ENCODE assay signal across 8 cellular contexts in the genomic region with DNA sequence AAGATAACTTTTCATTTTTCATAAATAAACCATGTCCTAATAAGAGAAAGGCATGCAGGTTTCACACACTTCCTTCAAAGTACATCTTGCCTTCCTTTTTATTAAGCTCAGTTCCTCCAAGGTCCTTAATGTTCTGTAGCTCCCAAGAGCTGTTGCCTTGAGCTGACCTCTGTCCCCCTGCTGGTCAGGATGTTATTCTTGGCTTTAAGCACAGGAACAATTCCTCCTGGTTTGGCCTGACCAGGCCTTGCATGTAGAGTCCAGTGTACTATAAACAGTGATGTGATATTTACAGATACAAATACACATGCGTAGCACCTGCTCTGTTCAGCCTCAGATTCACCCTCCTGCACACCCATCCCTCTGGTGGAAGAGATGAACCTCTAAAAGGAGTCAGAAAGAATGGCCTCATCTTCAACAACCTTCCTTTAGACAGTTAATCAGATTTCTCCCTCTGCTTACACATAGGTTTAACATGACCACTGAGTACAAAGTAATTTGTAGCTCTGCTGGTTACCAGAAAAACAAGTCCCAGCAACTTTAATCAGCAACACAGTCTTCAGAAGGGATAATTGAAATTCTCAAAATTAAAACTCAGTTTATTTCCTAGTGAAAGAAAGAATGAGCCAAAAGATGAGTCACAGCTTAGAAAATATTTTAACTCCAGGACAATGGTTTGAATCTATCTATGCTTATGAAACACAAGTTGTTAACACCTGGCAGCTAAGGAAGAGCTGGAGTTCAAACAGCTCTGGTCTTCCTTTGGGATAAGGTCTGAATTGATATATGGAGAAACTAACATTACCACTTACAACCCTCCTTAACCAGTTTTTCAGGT. TPM values are rescaled to one million over a fixed set of nuclear protein-coding genes. Genes with fewer than 3 reads are reported as not detected.
DNase-seq lines count a peak whose midpoint lies in the region; ATAC-seq, FAIRE-seq and TF ChIP-seq lines count a peak whose summit lies in the region.

No MANE protein-coding gene starts in this region.

- FAIRE-seq in bronchial epithelial cell (lab: Jason Lieb, UNC) = no peak

- H3K9ac ChIP-seq in DND-41 (ENCODE audit: low read depth, low read length) = no peak overlapping the region

- no peak overlapping the region for H3K4me3 ChIP-seq in DND-41 (ENCODE audit: low read depth in 1 of 2, low read length in 2 of 2)
- no peak overlapping the region for H3K4me3 ChIP-seq in bronchial epithelial cell (ENCODE audit: low read depth, low read length)
- no peak overlapping the region for H3K4me3 ChIP-seq in tibial nerve

- TF ChIP-seq POLR2A in tibial nerve (IDR thresholded peaks at IDR 0.05) = no peak

- peaks cover 5% of the 10 kb centered on the region; the same call in 1 of the 2 replicates for H4K20me1 ChIP-seq in DND-41 (ENCODE audit: insufficient read depth, low read length)

- no peak overlapping the region for H2AFZ ChIP-seq in DND-41 (ENCODE audit: low read depth, low read length)

- no peak overlapping the region for H3K4me2 ChIP-seq in DND-41 (ENCODE audit: insufficient read depth, low read length)

- TF ChIP-seq EP300 in tibial nerve (IDR thresholded peaks at IDR 0.05) = peak; percentile 54 to 96

- intact Hi-C loops in left colon (cut with DNase I, micrococcal nuclease) = no loop called here

- H3K4me1 ChIP-seq in DND-41 (ENCODE audit: insufficient read depth, low read length) (no peaks in the 10 kb centered on the region), tibial nerve (peaks cover 0 to 47% (median 23%) of the 10 kb centered on the region in 4 donors)

- H3K36me3 ChIP-seq in DND-41 (ENCODE audit: insufficient read depth, low read length) (peaks cover 4% of the 10 kb centered on the region; the same call in 1 of the 2 replicates), bronchial epithelial cell (ENCODE audit: control insufficient read depth, insufficient read depth, low read length) (no peaks in the 10 kb centered on the region), tibial nerve (no peaks in the 10 kb centered on the region)

- H3K79me2 ChIP-seq in DND-41 (ENCODE audit: insufficient read depth, low read length) = peaks cover 54% of the 10 kb centered on the region

- H3K9me3 ChIP-seq in DND-41 (ENCODE audit: insufficient read depth, low read length, severe bottlenecking) = no peaks in the 10 kb centered on the region
- H3K9me3 ChIP-seq in tibial nerve = no peaks in the 10 kb centered on the region

- H3K27ac ChIP-seq in DND-41 (ENCODE audit: low read length) = no peak overlapping the region
- peak overlapping the region; percentile 20 to 77 (median 58) for H3K27ac ChIP-seq in tibial nerve

- WGBS in tibial nerve, 2 donors = 23 to 36% methylated on average over 1 of the region's 1 CpG

- ATAC-seq in DND-41 (ENCODE audit: insufficient read depth, low read depth) (no peak), left colon (peak; percentile 91), HG02623 (IDR thresholded peaks at IDR 0.05; ENCODE audit: unreplicated experiment) (no peak)

- peak; percentile 19 for TF ChIP-seq CTCF in DND-41 (IDR thresholded peaks at IDR 0.05; ENCODE audit: borderline replicate concordance, extremely low read depth, low read length, poor library complexity, severe bottlenecking)
- TF ChIP-seq CTCF in bronchial epithelial cell (IDR thresholded peaks at IDR 0.05; ENCODE audit: insufficient read depth, low read length, severe bottlenecking) = no peak
- peak; percentile 23 to 64 (median 31) for TF ChIP-seq CTCF in tibial nerve (IDR thresholded peaks at IDR 0.05)

- H3K27me3 ChIP-seq in DND-41 (ENCODE audit: insufficient read depth, low read length, poor library complexity) (no peaks in the 10 kb centered on the region), bronchial epithelial cell (ENCODE audit: control insufficient read depth, insufficient read depth, low read length) (no peaks in the 10 kb centered on the region), tibial nerve (no peaks in the 10 kb centered on the region)

- no peak for DNase-seq in DND-41
- DNase-seq in NAMALWA (ENCODE audit: low spot score) = peak; percentile 30
- DNase-seq in bronchial epithelial cell (ENCODE audit: low read depth) = peak; percentile 55
- peak; percentile 40 to 56 for DNase-seq in left colon
- DNase-seq in tibial nerve (ENCODE audit: low spot score in 2 of 2) = peak; percentile 44 to 79
- DNase-seq in GOT3 (lab: John Stamatoyannopoulos, UW) = no peak
- no peak for DNase-seq in NCI-H1694 treated with DMSO at 0.1 percent for 48 hours (lab: John Stamatoyannopoulos, UW)

RNA-seq across cellular contexts. Expression of a gene that starts 46.5 kb away (rescaled TPM):
- total RNA-seq in bronchial epithelial cell = 12.6 and 17.4 TPM in 2 replicates
- 10 to 100 TPM; 39.3 to 39.6 TPM for total RNA-seq in left colon
- total RNA-seq in tibial nerve = 10 to 100 TPM; 24.3 to 45.0 (median 32.0) TPM

Comparison
In these comparisons a context has a peak if more than half of its experiments do, and no peak if none do; other contexts are left out.
1. DNase-seq: peak in NAMALWA (single experiment), bronchial epithelial cell (single experiment), left colon (2 of 2) and tibial nerve (2 of 2); none in DND-41 (single experiment), GOT3 (single experiment) and NCI-H1694 treated with DMSO at 0.1 percent for 48 hours (single experiment).